23 cellular contexts compared by ENCODE assay signal in the genomic region with DNA sequence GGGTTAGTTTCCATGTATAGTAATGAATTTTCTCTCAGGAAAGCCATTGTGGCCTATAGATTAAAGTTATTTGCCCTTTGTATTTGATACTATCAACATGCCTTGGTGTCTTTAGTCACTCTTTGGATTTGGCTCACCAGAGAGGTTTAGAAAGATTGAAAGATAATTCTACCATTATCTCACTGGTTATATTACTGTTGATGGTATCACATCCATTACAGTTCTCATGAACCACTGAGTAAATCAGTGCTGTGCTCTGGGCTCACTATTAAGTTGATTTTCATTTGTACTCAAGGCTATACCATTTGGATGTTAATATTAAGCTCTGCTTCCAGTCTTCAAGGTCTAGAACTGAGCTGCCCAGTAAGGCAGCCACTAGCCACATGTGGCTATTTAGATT.
"Had no signal": no experiment of that assay in that cellular context is flagged by ENCODE, and none has a peak within 500 bp of the region (broad histone marks: within the 10 kb centered on the region; RNA-seq: fewer than 3 reads in every experiment).

No MANE protein-coding gene starts in this region.

- H3K4me3 Mint-ChIP-seq: dendritic cell treated with granulocyte-macrophage colony-stimulating factor and Interleukin-4, amounts not matched to agents 40 ng/mL and 50 ng/mL, for 4 days; effector memory CD8-positive, alpha-beta T cell; endodermal cell had no signal

- H3K27me3 Mint-ChIP-seq: dendritic cell treated with granulocyte-macrophage colony-stimulating factor and Interleukin-4, amounts not matched to agents 40 ng/mL and 50 ng/mL, for 4 days; effector memory CD8-positive, alpha-beta T cell had no signal

- H3K27ac ChIP-seq: colonic mucosa, epithelial cell of prostate, esophagus squamous epithelium, gastrocnemius medialis, heart right ventricle, left lung, lower lobe of right lung had no signal

- H3K27ac Mint-ChIP-seq: dendritic cell treated with granulocyte-macrophage colony-stimulating factor and Interleukin-4, amounts not matched to agents 40 ng/mL and 50 ng/mL, for 4 days; effector memory CD8-positive, alpha-beta T cell; endodermal cell had no signal

- H3K4me3 ChIP-seq: colonic mucosa, esophagus squamous epithelium, gastrocnemius medialis, heart right ventricle, left lung, lower lobe of right lung had no signal

- H3K9me3 ChIP-seq: colonic mucosa, esophagus squamous epithelium, gastrocnemius medialis, left lung, lower lobe of right lung had no signal

- H3K36me3 ChIP-seq: colonic mucosa, esophagus squamous epithelium, gastrocnemius medialis, heart right ventricle, left lung, lower lobe of right lung had no signal

- H3K4me1 ChIP-seq: colonic mucosa had no signal

- ATAC-seq: effector memory CD8-positive, alpha-beta T cell; esophagus mucosa; gastrocnemius medialis; heart right ventricle; left cardiac atrium; left lung; left ventricle myocardium superior; lower lobe of right lung had no signal

- H3K27me3 ChIP-seq: colonic mucosa, esophagus squamous epithelium, gastrocnemius medialis, heart right ventricle, left lung had no signal

- DNase-seq: colonic mucosa; cortex of kidney; effector CD8-positive, alpha-beta T cell; effector memory CD8-positive, alpha-beta T cell; endodermal cell; erythroblast; esophagus squamous epithelium; foreskin fibroblast; foreskin melanocyte; gastrocnemius medialis; glutamatergic neuron; head of caudate nucleus; heart right ventricle; hippocampal formation; left cardiac atrium; left lung; left ventricle myocardium superior; lower lobe of right lung; mesenchymal stem cell; midbrain had no signal
